In genomic region chr6:73696990-73697651, GRCh38 we compare ENCODE assay signal across 9 cellular contexts. TPM values are rescaled to one million over a fixed set of nuclear protein-coding genes. Genes with fewer than 3 reads are reported as not detected.
DNase-seq lines count a peak whose midpoint lies in the region; ATAC-seq, FAIRE-seq and TF ChIP-seq lines count a peak whose summit lies in the region.
"Had no signal": no experiment of that assay in that cellular context is flagged by ENCODE, and none has a peak within 500 bp of the region (broad histone marks: within the 10 kb centered on the region; RNA-seq: fewer than 3 reads in every experiment).

No MANE protein-coding gene starts in this region.

- in situ Hi-C loops in mammary epithelial cell (cut with MboI; ENCODE audit: low sequenced_read_pairs in 2 of 2) = no loop called here

- H3K9ac ChIP-seq in mammary epithelial cell (ENCODE audit: insufficient read depth, low read length) = peak overlapping the region; percentile 97

- intact Hi-C loops in mammary epithelial cell (cut with micrococcal nuclease) = no loop called here

- 62% methylated on average over 10 of the region's 10 CpGs for WGBS in mammary epithelial cell (ENCODE audit: low coverage, missing lambda C conversion rate)

- dilution Hi-C loops in mammary epithelial cell (cut with HindIII; ENCODE audit: low sequenced_read_pairs) = no loop called here

- H3K4me3 Mint-ChIP-seq in osteocyte (ENCODE audit: unreplicated experiment) = peak overlapping the region; percentile 3

- no peak for DNase-seq in GM12865 (ENCODE audit: low read depth)
- DNase-seq in MG63 = no peak
- peak; percentile 71 for DNase-seq in mammary epithelial cell
- no peak for DNase-seq in osteocyte (ENCODE audit: extremely low spot score, unreplicated experiment)
- no peak for DNase-seq in NCI-H774 (lab: John Stamatoyannopoulos, UW)
- DNase-seq in left lobe of liver (ENCODE audit: low spot score) = no peak
- no peak for DNase-seq in HTR-8/SVneo (ENCODE audit: insufficient read length, low spot score)
- DNase-seq: NCI-H2081 treated with DMSO at 0.1 percent for 48 hours had no signal

- H3K27ac Mint-ChIP-seq in osteocyte (ENCODE audit: unreplicated experiment) = peak overlapping the region; percentile 81

- H3K27me3 Mint-ChIP-seq in osteocyte (ENCODE audit: unreplicated experiment) = no peaks in the 10 kb centered on the region

- no TSS peak for BruUV-seq in mammary epithelial cell (replicated peaks; lab: Mats Ljungman, UMichigan)

- H3K36me3 Mint-ChIP-seq in osteocyte (ENCODE audit: unreplicated experiment) = peaks cover 5% of the 10 kb centered on the region

- no peak for FAIRE-seq in HTR-8/SVneo (lab: Jason Lieb, UNC)

- H3K9me3 ChIP-seq in MG63 (no peaks in the 10 kb centered on the region), mammary epithelial cell (replicated peaks; ENCODE audit: insufficient read depth, low read length) (no peaks in the 10 kb centered on the region)

- peak overlapping the region; percentile 3 for H2AFZ ChIP-seq in mammary epithelial cell (ENCODE audit: low read depth, low read length)

- H3K9me3 Mint-ChIP-seq in osteocyte (ENCODE audit: unreplicated experiment) = peaks cover 5% of the 10 kb centered on the region

- H3K36me3 ChIP-seq in MG63 (peaks cover 26% of the 10 kb centered on the region), mammary epithelial cell (ENCODE audit: insufficient read depth, low read length) (peaks cover 23% of the 10 kb centered on the region)

- CTCF ChIA-PET in mammary epithelial cell (lab: Charles Lee; ENCODE audit: low non-redundant PET) = no interaction called here

- TF ChIP-seq CTCF in GM12865 (IDR thresholded peaks at IDR 0.05; ENCODE audit: insufficient read depth, low read depth, low read length, missing control alignments) (no peak), mammary epithelial cell (conservative IDR thresholded peaks at IDR 0.05 in 1 of 2, IDR thresholded peaks at IDR 0.05 in 1 of 2; ENCODE audit: extremely low read depth in 1 of 2, insufficient read depth in 1 of 2, low read depth in 1 of 2, low read length in 2 of 2) (no peak), osteocyte (IDR thresholded peaks at IDR 0.05) (no peak)

- H3K79me2 ChIP-seq in mammary epithelial cell (ENCODE audit: insufficient read depth, low read length) = peaks cover 54% of the 10 kb centered on the region

- H3K4me2 ChIP-seq in mammary epithelial cell (ENCODE audit: insufficient read depth, low read depth, low read length) = peak overlapping the region; percentile 99

- no peaks in the 10 kb centered on the region for H3K27me3 ChIP-seq in MG63
- no peaks in the 10 kb centered on the region for H3K27me3 ChIP-seq in mammary epithelial cell (ENCODE audit: insufficient read depth, low read length)

- peaks cover 48% of the 10 kb centered on the region for H3K4me1 ChIP-seq in mammary epithelial cell (ENCODE audit: insufficient read depth, low read length)

- H3K4me1 Mint-ChIP-seq in osteocyte (ENCODE audit: unreplicated experiment) = peaks cover 38% of the 10 kb centered on the region

- H3K27ac ChIP-seq in mammary epithelial cell (ENCODE audit: insufficient read depth, low read depth, low read length) = peak overlapping the region; percentile 97

- ATAC-seq in left lobe of liver (no peak), HG03175 (IDR thresholded peaks at IDR 0.05; ENCODE audit: unreplicated experiment) (no peak)

- H3K4me3 ChIP-seq in GM12865 (ENCODE audit: low read depth, low read length) = peak overlapping the region; percentile 47; the same call in 1 of the 2 replicates
- H3K4me3 ChIP-seq in MG63 = peak overlapping the region; percentile 58
- peak overlapping the region; percentile 74 to 84 (median 74) for H3K4me3 ChIP-seq in mammary epithelial cell (replicated peaks in 1 of 3; ENCODE audit: insufficient read depth in 1 of 3, low read depth in 2 of 3, low read length in 3 of 3)

- no peaks in the 10 kb centered on the region for H4K20me1 ChIP-seq in mammary epithelial cell (ENCODE audit: insufficient read depth, low read length)

RNA-seq across cellular contexts. Expression of gene CD109, which starts 1.1 kb away (rescaled TPM):
- 19.1 and 20.7 TPM in 2 replicates for total RNA-seq in MG63 (2014; rRNA removed; shearing (Covaris generic); ENCODE audit: low replicate concordance)
- 100 to 1,000 TPM in 1 of 2 donors, 10 to 100 TPM in 1; 82.6 to 273 TPM for total RNA-seq in mammary epithelial cell
- 77.5 TPM for polyA plus RNA-seq in mammary epithelial cell
- 96.5 TPM for polyA minus RNA-seq in mammary epithelial cell
- 14.3 and 18.0 TPM in 2 replicates for total RNA-seq in osteocyte
- total RNA-seq in left lobe of liver = 0.33 TPM

RNA-seq across cellular contexts. Expression of gene SLC17A5, which starts 43.3 kb away (rescaled TPM):
- total RNA-seq in MG63 (2014; rRNA removed; shearing (Covaris generic); ENCODE audit: low replicate concordance) = 8.1 and 8.4 TPM in 2 replicates
- 10 to 100 TPM in 1 of 2 donors, 1 to 10 TPM in 1; 6.5 to 26.0 TPM for total RNA-seq in mammary epithelial cell
- 6.2 TPM for polyA plus RNA-seq in mammary epithelial cell
- 19.4 TPM for polyA minus RNA-seq in mammary epithelial cell
- 20.2 and 20.4 TPM in 2 replicates for total RNA-seq in osteocyte
- total RNA-seq in left lobe of liver = 10.0 TPM

Comparison
In these comparisons a context has a peak if more than half of its experiments do, and no peak if none do; other contexts are left out.
1. RNA of gene CD109, which starts 1.1 kb away (total RNA-seq): 82.6 to 273 TPM in mammary epithelial cell, 19.1 to 20.7 TPM in MG63 and 14.3 to 18.0 TPM in osteocyte; 0.33 TPM in left lobe of liver (single experiment); every median in the first group is over 10 times any median in the second.
2. Peak in every context shown above with its lines, with median percentiles within 50 percentile points of each other: H3K4me3 ChIP-seq.